Comparison of ENCODE assay signal across 17 cellular contexts in genomic region chr15:42092666-42093445, GRCh38. TPM values are rescaled to one million over a fixed set of nuclear protein-coding genes. Genes with fewer than 3 reads are reported as not detected.
A peak's percentile ranks its signal among the peaks of the same experiment; 100 is the strongest.
DNase-seq lines count a peak whose midpoint lies in the region; ATAC-seq and TF ChIP-seq lines count a peak whose summit lies in the region.
"Had no signal": no experiment of that assay in that cellular context is flagged by ENCODE, and none has a peak within 500 bp of the region (broad histone marks: within the 10 kb centered on the region; RNA-seq: fewer than 3 reads in every experiment).

No MANE protein-coding gene starts in this region.

- no peaks in the 10 kb centered on the region for H3K9me3 Mint-ChIP-seq in WTC11
- H3K9me3 Mint-ChIP-seq: immature natural killer cell had no signal

- no peak overlapping the region for H3K4me3 Mint-ChIP-seq in WTC11
- H3K4me3 Mint-ChIP-seq: immature natural killer cell had no signal

- TF ChIP-seq CTCF in WTC11 (IDR thresholded peaks at IDR 0.05): no peak
- TF ChIP-seq CTCF in left ventricle myocardium inferior (IDR thresholded peaks at IDR 0.05; ENCODE audit: borderline replicate concordance): no peak
- no peak for TF ChIP-seq CTCF in ascending aorta (IDR thresholded peaks at IDR 0.05)
- no peak for TF ChIP-seq CTCF in ovary (IDR thresholded peaks at IDR 0.05)

- peaks cover 18% of the 10 kb centered on the region for H3K4me1 Mint-ChIP-seq in WTC11
- H3K4me1 Mint-ChIP-seq: immature natural killer cell had no signal

- DNase-seq in H7: peak; percentile 39
- no peak for DNase-seq in WTC11 (ENCODE audit: low spot score)
- DNase-seq in left ventricle myocardium inferior: peak; percentile 57
- DNase-seq in sciatic nerve (ENCODE audit: low spot score): peak; percentile 57
- DNase-seq in activated naive CD4-positive, alpha-beta T cell treated with anti-CD3 and anti-CD28 coated beads, Interleukin-2, amount 50 U/mL, for 16 hours: no peak
- DNase-seq in ascending aorta (ENCODE audit: low spot score in 2 of 2): no peak
- no peak for DNase-seq in ovary
- DNase-seq: activated CD8-positive, alpha-beta memory T cell treated with anti-CD3 and anti-CD28 coated beads for 24 hours; dermis blood vessel endothelial cell; DMS79 treated with DMSO at 0.1 percent for 48 hours; immature natural killer cell; stimulated activated CD4-positive, alpha-beta T cell treated with anti-CD3 and anti-CD28 coated beads, Interleukin-12 subunit alpha, Interleukin-12 subunit beta, amount 100 ng/mL, for 4 hours had no signal

- no peaks in the 10 kb centered on the region for H3K36me3 ChIP-seq in H7 (replicated peaks; ENCODE audit: control insufficient read depth, insufficient read depth, low read length)
- no peaks in the 10 kb centered on the region for H3K36me3 ChIP-seq in left ventricle myocardium inferior
- H3K36me3 ChIP-seq in ascending aorta: no peaks in the 10 kb centered on the region
- H3K36me3 ChIP-seq in ovary: no peaks in the 10 kb centered on the region

- CTCF ChIA-PET in WTC11 (lab: Charles Lee): interaction anchor here (1.2 to 4.3 kb wide), 5 partner anchors 9 to 293 kb away, joined by 3 to 28 read pairs (median 7); no protein-coding TSS in a partner anchor

- 73 to 77% (median 73%) methylated on average over 16 to 18 of the region's 18 CpGs for WGBS in ovary, 3 donors

- H3K4me3 ChIP-seq in H7 (ENCODE audit: insufficient read depth, low read depth, low read length) (no peak overlapping the region), left ventricle myocardium inferior (no peak overlapping the region), ascending aorta (no peak overlapping the region), ovary (no peak overlapping the region)

- POLR2A ChIA-PET in WTC11 (lab: Charles Lee): interaction anchor here (0.7 kb wide), 1 partner anchor 44 kb away, joined by 3 read pairs; no protein-coding TSS in a partner anchor

- no peak for ATAC-seq in WTC11
- ATAC-seq in sciatic nerve: peak; percentile 83
- no peak for ATAC-seq in HG02763 (IDR thresholded peaks at IDR 0.05; ENCODE audit: unreplicated experiment)

- H3K36me3 Mint-ChIP-seq in WTC11: no peaks in the 10 kb centered on the region
- H3K36me3 Mint-ChIP-seq: immature natural killer cell had no signal

- H3K27me3 Mint-ChIP-seq in WTC11 (ENCODE audit: low read depth): no peaks in the 10 kb centered on the region; the same call in 1 of the 2 replicates

- no peak for TF ChIP-seq POLR2A in ovary (IDR thresholded peaks at IDR 0.05)

- H3K27ac Mint-ChIP-seq in WTC11: peak overlapping the region; percentile 10; the same call in 1 of the 2 replicates
- H3K27ac Mint-ChIP-seq: immature natural killer cell had no signal

- H3K9me3 ChIP-seq in left ventricle myocardium inferior (replicated peaks): no peaks in the 10 kb centered on the region
- no peaks in the 10 kb centered on the region for H3K9me3 ChIP-seq in ascending aorta
- no peaks in the 10 kb centered on the region for H3K9me3 ChIP-seq in ovary

- no peak for TF ChIP-seq EP300 in ovary (IDR thresholded peaks at IDR 0.05)

- intact Hi-C loops in left ventricle myocardium inferior (cut with micrococcal nuclease) (no loop called here), sciatic nerve (cut with DNase I) (no loop called here), ascending aorta (cut with DNase I) (no loop called here), ovary (cut with DNase I) (no loop called here)

- H3K27ac ChIP-seq in left ventricle myocardium inferior (replicated peaks): no peak overlapping the region
- no peak overlapping the region for H3K27ac ChIP-seq in ascending aorta
- H3K27ac ChIP-seq in ovary: no peak overlapping the region

- H3K4me1 ChIP-seq in left ventricle myocardium inferior (peaks cover 19% of the 10 kb centered on the region), ascending aorta (peaks cover 0 to 5% of the 10 kb centered on the region in 2 donors), ovary (ENCODE audit: insufficient read depth) (no peaks in the 10 kb centered on the region)

- H3K27me3 ChIP-seq in H7 (ENCODE audit: control insufficient read depth, insufficient read depth, low read length): no peaks in the 10 kb centered on the region; the same call in 1 of the 2 replicates
- H3K27me3 ChIP-seq in left ventricle myocardium inferior (ENCODE audit: low read depth): peaks cover 12% of the 10 kb centered on the region
- no peaks in the 10 kb centered on the region for H3K27me3 ChIP-seq in ascending aorta
- H3K27me3 ChIP-seq in ovary: no peaks in the 10 kb centered on the region

TF ChIP-seq in WTC11, 78 proteins besides CTCF, POLR2A, EP300 and RAD21:
- TF ChIP-seq JAZF1 (CRISPR knock-in tag; IDR thresholded peaks at IDR 0.05) (no peak), ZSCAN18 (CRISPR knock-in tag; IDR thresholded peaks at IDR 0.05) (no peak), AR (CRISPR knock-in tag; IDR thresholded peaks at IDR 0.05) (no peak), RELA (CRISPR knock-in tag; IDR thresholded peaks at IDR 0.05; ENCODE audit: borderline replicate concordance) (no peak), ZBTB43 (CRISPR knock-in tag; IDR thresholded peaks at IDR 0.05) (no peak), ZNF263 (CRISPR knock-in tag; IDR thresholded peaks at IDR 0.05; ENCODE audit: low read depth) (no peak), HMGA2 (CRISPR knock-in tag; IDR thresholded peaks at IDR 0.05) (no peak), IRF2 (CRISPR knock-in tag; IDR thresholded peaks at IDR 0.05; ENCODE audit: borderline replicate concordance, low read depth) (no peak), ZBTB21 (CRISPR knock-in tag; IDR thresholded peaks at IDR 0.05; ENCODE audit: borderline replicate concordance) (no peak), ATF1 (CRISPR knock-in tag; IDR thresholded peaks at IDR 0.05) (no peak), TP53 (CRISPR knock-in tag; IDR thresholded peaks at IDR 0.05) (no peak), ESRRA (CRISPR knock-in tag; IDR thresholded peaks at IDR 0.05; ENCODE audit: borderline replicate concordance) (no peak), CBFB (CRISPR knock-in tag; IDR thresholded peaks at IDR 0.05; ENCODE audit: low read depth) (no peak)

RNA-seq across cellular contexts. Expression of gene PLA2G4D, which starts 1.5 kb away (rescaled TPM):
- total RNA-seq in H7 (2014; rRNA removed; shearing (Covaris generic)): 0.11 and 0.17 TPM in 2 replicates
- 0.07 to 0.24 TPM (median 0.09 TPM) in 3 replicates for total RNA-seq in WTC11 (2021)
- not detected for total RNA-seq in left ventricle myocardium inferior
- total RNA-seq in sciatic nerve: not detected
- not detected for total RNA-seq in ascending aorta
- total RNA-seq in ovary: under 1 TPM in 2 of 7 donors, not detected in 5; 0.11 to 0.12 TPM
- polyA plus RNA-seq in ovary: not detected
- total RNA-seq: HT1080, mononuclear cell, osteoblast, temporal lobe had no signal
- polyA plus RNA-seq: immature natural killer cell had no signal

Comparison
In these comparisons a context has a peak if more than half of its experiments do, and no peak if none do; other contexts are left out.
1. DNase-seq: peak in H7 (single experiment), left ventricle myocardium inferior (single experiment) and sciatic nerve (single experiment); none in WTC11 (single experiment), activated naive CD4-positive, alpha-beta T cell treated with anti-CD3 and anti-CD28 coated beads, Interleukin-2, amount 50 U/mL, for 16 hours (single experiment), ascending aorta (0 of 2) and ovary (0 of 5).